In genomic region chr2:122530812-122531211, GRCh38 we compare ENCODE assay signal across 22 cellular contexts.
DNase-seq lines count a peak whose midpoint lies in the region; ATAC-seq and TF ChIP-seq lines count a peak whose summit lies in the region.
"Had no signal": no experiment of that assay in that cellular context is flagged by ENCODE, and none has a peak within 500 bp of the region (broad histone marks: within the 10 kb centered on the region; RNA-seq: fewer than 3 reads in every experiment).

No MANE protein-coding gene starts in this region.

- BruUV-seq in mammary epithelial cell (replicated peaks; lab: Mats Ljungman, UMichigan) (no TSS peak), MCF 10A (replicated peaks; lab: Mats Ljungman, UMichigan) (no TSS peak)

- CTCF ChIA-PET in mammary epithelial cell (lab: Charles Lee; ENCODE audit: low non-redundant PET) (no interaction called here), MCF 10A (lab: Yijun Ruan, JAX) (interaction anchor here (0.7 kb wide), 1 partner anchor 58 kb away, joined by 3 read pairs; no protein-coding TSS in a partner anchor)

- H3K36me3 ChIP-seq in mammary epithelial cell (ENCODE audit: insufficient read depth, low read length) = no peaks in the 10 kb centered on the region
- H3K36me3 ChIP-seq: gastrocnemius medialis, HAP-1, left lung had no signal

- peaks cover 3% of the 10 kb centered on the region for H3K9me3 ChIP-seq in mammary epithelial cell (replicated peaks; ENCODE audit: insufficient read depth, low read length)
- H3K9me3 ChIP-seq: A549, gastrocnemius medialis, HAP-1, left lung had no signal

- no peak overlapping the region for H3K27ac ChIP-seq in mammary epithelial cell (ENCODE audit: insufficient read depth, low read depth, low read length)
- H3K27ac ChIP-seq: A549, gastrocnemius medialis, left lung had no signal

- WGBS in mammary epithelial cell (ENCODE audit: low coverage, missing lambda C conversion rate) = 10% methylated on average over 2 of the region's 2 CpGs

- H3K9ac ChIP-seq in mammary epithelial cell (ENCODE audit: insufficient read depth, low read length) = no peak overlapping the region

- no peaks in the 10 kb centered on the region for H4K20me1 ChIP-seq in mammary epithelial cell (ENCODE audit: insufficient read depth, low read length)

- DNase-seq in mammary epithelial cell (no peak), MCF 10A (ENCODE audit: unreplicated experiment) (no peak), OCI-M1 (lab: John Stamatoyannopoulos, UW) (peak; percentile 76)
- DNase-seq in stimulated activated CD4-positive, alpha-beta T cell treated with anti-CD3 and anti-CD28 coated beads, Interleukin-4, amount 100 ng/mL, for 1 hour = no peak
- no peak for DNase-seq in activated effector memory CD4-positive, alpha-beta T cell treated with anti-CD3 and anti-CD28 coated beads, Interleukin-2, amount 50 U/mL, for 16 hours
- DNase-seq: activated CD4-positive, CD25-positive, alpha-beta regulatory T cell; activated gamma-delta T cell treated with Interleukin-2 at 50 U/mL for 16 hours; anterior cingulate cortex; CD4-positive, CD25-positive, alpha-beta regulatory T cell; gastrocnemius medialis; left lung; NCI-H1930; NCI-H524; small intestine; stimulated activated naive CD4-positive, alpha-beta T cell; T-cell; trophoblast cell had no signal

- no peak overlapping the region for H3K27ac Mint-ChIP-seq in MCF 10A (ENCODE audit: low read depth, unreplicated experiment)
- H3K27ac Mint-ChIP-seq: CD4-positive, CD25-positive, alpha-beta regulatory T cell; T-cell had no signal

- H3K4me3 ChIP-seq in mammary epithelial cell (replicated peaks in 1 of 3; ENCODE audit: insufficient read depth in 1 of 3, low read depth in 2 of 3, low read length in 3 of 3) = no peak overlapping the region
- H3K4me3 ChIP-seq: A549, gastrocnemius medialis, HAP-1, left lung had no signal

- POLR2A ChIA-PET in MCF 10A (lab: Yijun Ruan, JAX) = interaction anchor here (0.6 kb wide), 1 partner anchor 142 kb away, joined by 3 read pairs; no protein-coding TSS in a partner anchor

- no peak overlapping the region for H3K4me2 ChIP-seq in mammary epithelial cell (ENCODE audit: insufficient read depth, low read depth, low read length)
- H3K4me2 ChIP-seq: A549 had no signal

- no peaks in the 10 kb centered on the region for H3K79me2 ChIP-seq in mammary epithelial cell (ENCODE audit: insufficient read depth, low read length)

- no peaks in the 10 kb centered on the region for H3K9me3 Mint-ChIP-seq in MCF 10A (ENCODE audit: unreplicated experiment)

- H3K4me3 Mint-ChIP-seq in MCF 10A (ENCODE audit: unreplicated experiment) = no peak overlapping the region
- H3K4me3 Mint-ChIP-seq: CD4-positive, CD25-positive, alpha-beta regulatory T cell; T-cell had no signal

- no peaks in the 10 kb centered on the region for H3K27me3 ChIP-seq in mammary epithelial cell (ENCODE audit: insufficient read depth, low read length)
- H3K27me3 ChIP-seq: gastrocnemius medialis, left lung had no signal

- H3K4me1 ChIP-seq in mammary epithelial cell (ENCODE audit: insufficient read depth, low read length) = no peaks in the 10 kb centered on the region
- H3K4me1 ChIP-seq: A549, gastrocnemius medialis, HAP-1, left lung had no signal

- H3K36me3 Mint-ChIP-seq in MCF 10A (ENCODE audit: insufficient read depth, unreplicated experiment) = no peaks in the 10 kb centered on the region
- H3K36me3 Mint-ChIP-seq: CD4-positive, CD25-positive, alpha-beta regulatory T cell; T-cell had no signal

- no peaks in the 10 kb centered on the region for H3K4me1 Mint-ChIP-seq in MCF 10A (ENCODE audit: insufficient read depth, unreplicated experiment)
- H3K4me1 Mint-ChIP-seq: CD4-positive, CD25-positive, alpha-beta regulatory T cell; T-cell had no signal

- intact Hi-C loops in mammary epithelial cell (cut with micrococcal nuclease) (no loop called here), MCF 10A (cut with micrococcal nuclease) (no loop called here)

- TF ChIP-seq CTCF in mammary epithelial cell (conservative IDR thresholded peaks at IDR 0.05 in 1 of 2, IDR thresholded peaks at IDR 0.05 in 1 of 2; ENCODE audit: extremely low read depth in 1 of 2, insufficient read depth in 1 of 2, low read depth in 1 of 2, low read length in 2 of 2) = no peak
- TF ChIP-seq CTCF in MCF 10A (IDR thresholded peaks at IDR 0.05; ENCODE audit: unreplicated experiment) = no peak

- H3K27me3 Mint-ChIP-seq in MCF 10A (ENCODE audit: insufficient read depth, unreplicated experiment) = no peaks in the 10 kb centered on the region
- H3K27me3 Mint-ChIP-seq: CD4-positive, CD25-positive, alpha-beta regulatory T cell; T-cell had no signal

- dilution Hi-C loops in mammary epithelial cell (cut with HindIII; ENCODE audit: low sequenced_read_pairs) = no loop called here

- in situ Hi-C loops in mammary epithelial cell (cut with MboI; ENCODE audit: low sequenced_read_pairs in 2 of 2) = no loop called here

- H2AFZ ChIP-seq in mammary epithelial cell (ENCODE audit: low read depth, low read length) = peak overlapping the region; percentile 30

- ATAC-seq in HG02678 (IDR thresholded peaks at IDR 0.05; ENCODE audit: unreplicated experiment) (peak; percentile 77), HG03159 (IDR thresholded peaks at IDR 0.05; ENCODE audit: unreplicated experiment) (no peak), HG03097 (IDR thresholded peaks at IDR 0.05; ENCODE audit: low FRiP score, unreplicated experiment) (no peak)
- ATAC-seq: A549, gastrocnemius medialis, left lung, T-cell had no signal
